8 cellular contexts compared by ENCODE assay signal in the genomic region with DNA sequence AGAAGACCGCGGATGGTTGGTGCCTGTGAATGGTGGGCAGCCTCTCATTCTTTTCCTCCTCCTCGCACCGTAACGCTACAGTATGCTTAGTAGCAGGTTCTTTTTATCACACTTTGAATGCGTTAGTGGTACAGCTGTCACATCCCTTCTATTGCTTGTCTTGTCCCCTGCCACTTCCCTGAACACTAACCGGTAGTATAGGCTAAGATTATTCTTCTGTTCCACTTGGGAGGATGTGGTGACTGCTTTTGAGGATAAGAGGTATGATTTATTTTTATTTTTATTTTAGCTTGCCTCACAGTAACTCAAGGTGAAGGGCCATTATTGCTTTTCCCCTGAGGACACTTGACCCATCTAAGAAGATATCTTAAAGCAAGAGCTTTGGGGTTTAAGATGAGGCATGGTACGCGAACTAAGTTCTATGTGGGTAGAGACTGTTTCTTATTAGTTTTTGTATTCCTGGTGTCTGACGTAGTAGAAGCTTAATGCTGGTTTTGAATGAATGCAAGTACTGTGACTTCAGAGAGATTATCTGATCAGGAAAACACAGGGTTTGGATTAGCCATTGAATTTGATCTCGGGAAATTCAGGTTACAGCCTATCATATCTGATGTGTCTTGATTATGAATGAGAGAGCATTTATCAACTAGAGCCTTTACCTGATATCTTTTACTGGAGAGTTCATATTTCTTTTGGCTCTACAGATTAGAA. TPM values are rescaled to one million over a fixed set of nuclear protein-coding genes. Genes with fewer than 3 reads are reported as not detected.
DNase-seq lines count a peak whose midpoint lies in the region; ATAC-seq and TF ChIP-seq lines count a peak whose summit lies in the region.

No MANE protein-coding gene starts in this region.

- no TSS peak for BruUV-seq in mammary epithelial cell (replicated peaks; lab: Mats Ljungman, UMichigan)

- peaks cover 36% of the 10 kb centered on the region for H3K4me1 ChIP-seq in BLaER1
- H3K4me1 ChIP-seq in mammary epithelial cell (ENCODE audit: insufficient read depth, low read length) = peaks cover 13% of the 10 kb centered on the region
- H3K4me1 ChIP-seq in uterus = no peaks in the 10 kb centered on the region

- ATAC-seq in HG03354 (IDR thresholded peaks at IDR 0.05; ENCODE audit: poor library complexity, severe bottlenecking, unreplicated experiment) = no peak

- DNase-seq in mammary epithelial cell (peak; percentile 12), medulla oblongata (ENCODE audit: extremely low spot score) (peak; percentile 69), uterus (no peak), LoVo (ENCODE audit: low spot score) (no peak), NCI-H748 treated with DMSO at 0.1 percent for 48 hours (lab: John Stamatoyannopoulos, UW) (no peak)

- H4K20me1 ChIP-seq in BLaER1 = no peaks in the 10 kb centered on the region
- no peaks in the 10 kb centered on the region for H4K20me1 ChIP-seq in mammary epithelial cell (ENCODE audit: insufficient read depth, low read length)

- H3K4me3 ChIP-seq in BLaER1 = peak overlapping the region; percentile 84
- peak overlapping the region; percentile 71 to 97 (median 90) for H3K4me3 ChIP-seq in mammary epithelial cell (replicated peaks in 1 of 3; ENCODE audit: insufficient read depth in 1 of 3, low read depth in 2 of 3, low read length in 3 of 3)
- peak overlapping the region; percentile 74 to 92 for H3K4me3 ChIP-seq in uterus

- H3K9ac ChIP-seq in BLaER1 = peak overlapping the region; percentile 73
- peak overlapping the region; percentile 68 for H3K9ac ChIP-seq in mammary epithelial cell (ENCODE audit: insufficient read depth, low read length)

- TF ChIP-seq POLR2A in uterus (IDR thresholded peaks at IDR 0.05) = no peak

- no peaks in the 10 kb centered on the region for H3K36me3 Mint-ChIP-seq in IgD-negative memory B cell

- peaks cover 13% of the 10 kb centered on the region; the same call in 1 of the 2 replicates for H3K27me3 ChIP-seq in BLaER1
- H3K27me3 ChIP-seq in mammary epithelial cell (ENCODE audit: insufficient read depth, low read length) = no peaks in the 10 kb centered on the region
- H3K27me3 ChIP-seq in uterus = no peaks in the 10 kb centered on the region

- H3K27ac ChIP-seq in BLaER1 (no peak overlapping the region), mammary epithelial cell (ENCODE audit: insufficient read depth, low read depth, low read length) (peak overlapping the region; percentile 53), uterus (peak overlapping the region; percentile 90 to 93)

- intact Hi-C loops in mammary epithelial cell (cut with micrococcal nuclease) (loop anchor here (1.0 to 10.0 kb wide), 3 partner anchors 46 to 95 kb away; no protein-coding TSS in a partner anchor), uterus (cut with DNase I; ENCODE audit: low total_unique reads) (no loop called here)

- dilution Hi-C loops in mammary epithelial cell (cut with HindIII; ENCODE audit: low sequenced_read_pairs) = no loop called here

- in situ Hi-C loops in mammary epithelial cell (cut with MboI; ENCODE audit: low sequenced_read_pairs in 2 of 2) = no loop called here

- H3K27me3 Mint-ChIP-seq in IgD-negative memory B cell = peaks cover 7% of the 10 kb centered on the region

- no peaks in the 10 kb centered on the region for H3K9me3 Mint-ChIP-seq in IgD-negative memory B cell

- peak overlapping the region; percentile 98 for H2AFZ ChIP-seq in mammary epithelial cell (ENCODE audit: low read depth, low read length)

- H3K36me3 ChIP-seq in BLaER1 (no peaks in the 10 kb centered on the region), mammary epithelial cell (ENCODE audit: insufficient read depth, low read length) (no peaks in the 10 kb centered on the region), uterus (no peaks in the 10 kb centered on the region)

- CTCF ChIA-PET in mammary epithelial cell (lab: Charles Lee; ENCODE audit: low non-redundant PET) = no interaction called here

- peaks cover 5% of the 10 kb centered on the region for H3K79me2 ChIP-seq in mammary epithelial cell (ENCODE audit: insufficient read depth, low read length)

- H3K27ac Mint-ChIP-seq in IgD-negative memory B cell = no peak overlapping the region

- H3K4me3 Mint-ChIP-seq in IgD-negative memory B cell = peak overlapping the region; percentile 76 to 97 (median 90)

- H3K4me1 Mint-ChIP-seq in IgD-negative memory B cell = peaks cover 16 to 25% (median 21%) of the 10 kb centered on the region in 3 donors

- TF ChIP-seq CTCF in mammary epithelial cell (conservative IDR thresholded peaks at IDR 0.05 in 1 of 2, IDR thresholded peaks at IDR 0.05 in 1 of 2; ENCODE audit: extremely low read depth in 1 of 2, insufficient read depth in 1 of 2, low read depth in 1 of 2, low read length in 2 of 2) (no peak), uterus (IDR thresholded peaks at IDR 0.05) (no peak)

- H3K4me2 ChIP-seq in BLaER1 (peak overlapping the region; percentile 92), mammary epithelial cell (ENCODE audit: insufficient read depth, low read depth, low read length) (peak overlapping the region; percentile 79)

- H3K9me3 ChIP-seq in BLaER1 (peaks cover 9% of the 10 kb centered on the region; the same call in 1 of the 2 replicates), mammary epithelial cell (replicated peaks; ENCODE audit: insufficient read depth, low read length) (no peaks in the 10 kb centered on the region), uterus (no peaks in the 10 kb centered on the region)

- 38% methylated on average over 11 of the region's 11 CpGs for whole genome bisulfite sequencing in mammary epithelial cell (ENCODE audit: low coverage, missing lambda C conversion rate)

RNA-seq across cellular contexts. Expression of gene UNC13B, which starts 1.0 kb away (rescaled TPM):
- not detected for polyA plus RNA-seq in IgD-negative memory B cell
- total RNA-seq in mammary epithelial cell = 10 to 100 TPM; 20.0 to 22.3 TPM
- polyA plus RNA-seq in mammary epithelial cell = 10.1 TPM
- 24.0 TPM for polyA minus RNA-seq in mammary epithelial cell
- 10 to 100 TPM; 11.2 to 37.1 (median 14.6) TPM for total RNA-seq in uterus

RNA-seq across cellular contexts. Expression of gene ATOSB, which starts 47.1 kb away (rescaled TPM):
- 3.5 TPM for polyA plus RNA-seq in IgD-negative memory B cell
- total RNA-seq in mammary epithelial cell = 10 to 100 TPM; 33.7 to 43.1 TPM
- polyA plus RNA-seq in mammary epithelial cell = 38.1 TPM
- 35.6 TPM for polyA minus RNA-seq in mammary epithelial cell
- total RNA-seq in uterus = 10 to 100 TPM in 1 of 4 donors, 1 to 10 TPM in 1, under 1 TPM in 2; 0.51 to 14.8 (median 4.1) TPM

RNA-seq across cellular contexts. Expression of gene STOML2, which starts 59.8 kb away (rescaled TPM):
- 89.9 TPM for polyA plus RNA-seq in IgD-negative memory B cell
- total RNA-seq in mammary epithelial cell = 100 to 1,000 TPM; 131 to 132 TPM
- polyA plus RNA-seq in mammary epithelial cell = 176 TPM
- polyA minus RNA-seq in mammary epithelial cell = 162 TPM
- 100 to 1,000 TPM in 1 of 4 donors, 10 to 100 TPM in 3; 58.4 to 107 (median 63.4) TPM for total RNA-seq in uterus

Comparison
In these comparisons a context has a peak if more than half of its experiments do, and no peak if none do; other contexts are left out.
1. DNase-seq: peak in mammary epithelial cell (single experiment) and medulla oblongata (single experiment); none in uterus (0 of 2), LoVo (single experiment) and NCI-H748 treated with DMSO at 0.1 percent for 48 hours (single experiment).
2. Peak in every context shown above with its lines, with median percentiles within 50 percentile points of each other: H3K4me3 ChIP-seq.